Comparison of ENCODE assay signal across 9 cellular contexts in genomic region chr22:19173047-19174035, GRCh38. TPM values are rescaled to one million over a fixed set of nuclear protein-coding genes. Genes with fewer than 3 reads are reported as not detected.
DNase-seq lines count a peak whose midpoint lies in the region; ATAC-seq, FAIRE-seq and TF ChIP-seq lines count a peak whose summit lies in the region.
"Had no signal": no experiment of that assay in that cellular context is flagged by ENCODE, and none has a peak within 500 bp of the region (broad histone marks: within the 10 kb centered on the region; RNA-seq: fewer than 3 reads in every experiment).

No MANE protein-coding gene starts in this region.

- H2AFZ ChIP-seq in OCI-LY3 (ENCODE audit: low read depth, low read length) = no peak overlapping the region
- no peak overlapping the region for H2AFZ ChIP-seq in endothelial cell of umbilical vein (ENCODE audit: low read depth, low read length)

- H3K27me3 ChIP-seq in OCI-LY3 (ENCODE audit: low read depth, low read length) (no peaks in the 10 kb centered on the region), endothelial cell of umbilical vein (ENCODE audit: control insufficient read depth in 2 of 2, insufficient read depth in 2 of 2, low read length in 2 of 2) (peaks cover 10 to 16% of the 10 kb centered on the region in 2 experiments), psoas muscle (ENCODE audit: insufficient read depth in 3 of 3, low read length in 2 of 3) (peaks cover 0 to 8% (median 6%) of the 10 kb centered on the region in 3 donors)

- H3K4me1 ChIP-seq in OCI-LY3 (ENCODE audit: low read length) (peaks cover 43% of the 10 kb centered on the region), endothelial cell of umbilical vein (ENCODE audit: control insufficient read depth, extremely low read depth, insufficient read depth, low read length) (peaks cover 22% of the 10 kb centered on the region), psoas muscle (peaks cover 21% of the 10 kb centered on the region)

- 51 to 61% (median 54%) methylated on average over 19 of the region's 19 CpGs for WGBS in psoas muscle, 3 donors

- DNase-seq in endothelial cell of umbilical vein (ENCODE audit: low read depth, low spot score) (no peak), psoas muscle (no peak), mesenteric fat pad (ENCODE audit: low spot score) (no peak), mucosa of gallbladder (ENCODE audit: low spot score) (no peak), OCI-M1 (lab: John Stamatoyannopoulos, UW) (no peak)
- DNase-seq: stimulated activated CD4-positive, alpha-beta T cell treated with anti-CD3 and anti-CD28 coated beads, Interleukin-2, amount 100 ng/mL, for 24 hours had no signal

- H3K36me3 ChIP-seq in OCI-LY3 (replicated peaks; ENCODE audit: low read depth, low read length) = peaks cover 7% of the 10 kb centered on the region
- H3K36me3 ChIP-seq in endothelial cell of umbilical vein (ENCODE audit: control insufficient read depth in 2 of 2, extremely low read depth in 1 of 2, insufficient read depth in 2 of 2, low read length in 2 of 2) = peaks cover 0 to 5% of the 10 kb centered on the region in 2 experiments
- H3K36me3 ChIP-seq in psoas muscle (ENCODE audit: insufficient read depth in 1 of 2, low read depth in 1 of 2) = peaks cover 0 to 18% of the 10 kb centered on the region in 2 donors

- TF ChIP-seq POLR2A in endothelial cell of umbilical vein (IDR thresholded peaks at IDR 0.05; ENCODE audit: low read depth, low read length) = no peak

- H3K4me2 ChIP-seq in OCI-LY3 (ENCODE audit: low read length) (peak overlapping the region; percentile 99), endothelial cell of umbilical vein (ENCODE audit: insufficient read depth, low read length) (peak overlapping the region; percentile 83)

- H3K9ac ChIP-seq in OCI-LY3 (ENCODE audit: low read length) = peak overlapping the region; percentile 99
- no peak overlapping the region for H3K9ac ChIP-seq in endothelial cell of umbilical vein (replicated peaks; ENCODE audit: extremely low read depth, insufficient read depth, low read length)

- H3K79me2 ChIP-seq in OCI-LY3 (ENCODE audit: low read length) (peaks cover 69% of the 10 kb centered on the region), endothelial cell of umbilical vein (ENCODE audit: control insufficient read depth, insufficient read depth, low read length) (peaks cover 36% of the 10 kb centered on the region)

- no TSS peak for BruUV-seq in endothelial cell of umbilical vein (replicated peaks; lab: Mats Ljungman, UMichigan)

- peak overlapping the region; percentile 26 for H3K4me3 ChIP-seq in GM12875 (ENCODE audit: low read depth, low read length)
- peak overlapping the region; percentile 94 for H3K4me3 ChIP-seq in OCI-LY3 (ENCODE audit: low read length)
- peak overlapping the region in 1 of 3 experiments; percentile 73 for H3K4me3 ChIP-seq in endothelial cell of umbilical vein (replicated peaks in 1 of 3; ENCODE audit: insufficient read depth in 1 of 3, low read depth in 1 of 3, low read length in 3 of 3)
- H3K4me3 ChIP-seq in psoas muscle = peak overlapping the region; percentile 81

- H3K9me1 ChIP-seq in endothelial cell of umbilical vein (replicated peaks; ENCODE audit: control insufficient read depth, extremely low read depth, insufficient read depth, low read length) = no peaks in the 10 kb centered on the region

- H4K20me1 ChIP-seq in OCI-LY3 (ENCODE audit: insufficient read depth, low read length) = peaks cover 15% of the 10 kb centered on the region; the same call in 1 of the 2 replicates
- no peaks in the 10 kb centered on the region for H4K20me1 ChIP-seq in endothelial cell of umbilical vein (replicated peaks; ENCODE audit: control insufficient read depth, extremely low read depth, insufficient read depth, low read length)

- peak overlapping the region; percentile 40; the same call in 1 of the 2 replicates for H3K27ac ChIP-seq in OCI-LY3 (ENCODE audit: low read length)
- H3K27ac ChIP-seq in endothelial cell of umbilical vein (ENCODE audit: insufficient read depth, low read depth, low read length) = no peak overlapping the region
- H3K27ac ChIP-seq in psoas muscle = peak overlapping the region; percentile 41

- FAIRE-seq in endothelial cell of umbilical vein (lab: Jason Lieb, UNC) = no peak

- no peak for TF ChIP-seq CTCF in GM12875 (IDR thresholded peaks at IDR 0.05; ENCODE audit: borderline replicate concordance, insufficient read depth, low read depth, low read length)
- no peak for TF ChIP-seq CTCF in OCI-LY3 (IDR thresholded peaks at IDR 0.05; ENCODE audit: low read depth, low read length)
- TF ChIP-seq CTCF in endothelial cell of umbilical vein (IDR thresholded peaks at IDR 0.05; ENCODE audit: extremely low read depth in 1 of 2, insufficient read depth in 1 of 2, low read depth in 1 of 2, low read length in 2 of 2) = no peak
- TF ChIP-seq CTCF in psoas muscle (IDR thresholded peaks at IDR 0.05) = no peak

- dilution Hi-C loops in endothelial cell of umbilical vein (cut with MboI; ENCODE audit: extremely low pct_ligation_motif_present, low sequenced_read_pairs) = no loop called here

- H3K9me3 ChIP-seq in OCI-LY3 (ENCODE audit: insufficient read depth, low read length) (no peaks in the 10 kb centered on the region), endothelial cell of umbilical vein (replicated peaks; ENCODE audit: control insufficient read depth, insufficient read depth, low read length) (no peaks in the 10 kb centered on the region), psoas muscle (no peaks in the 10 kb centered on the region)

- CTCF ChIA-PET in endothelial cell of umbilical vein (lab: Charles Lee) = no interaction called here

- no peak for ATAC-seq in psoas muscle

- intact Hi-C loops in endothelial cell of umbilical vein (cut with micrococcal nuclease) (no loop called here), psoas muscle (cut with DNase I) (no loop called here)

- POLR2A ChIA-PET in endothelial cell of umbilical vein (lab: Charles Lee) = no interaction called here

RNA-seq across cellular contexts. Expression of gene SLC25A1, which starts 5.2 kb away (rescaled TPM):
- total RNA-seq in endothelial cell of umbilical vein (94.5 and 102 TPM in 2 replicates), psoas muscle (10 to 100 TPM in 2 of 4 donors, 1 to 10 TPM in 2; 7.3 to 23.1 (median 13.0) TPM), mesenteric fat pad (171 TPM), mucosa of gallbladder (130 TPM)
- polyA plus RNA-seq in endothelial cell of umbilical vein (78.0 and 80.0 TPM in 2 replicates), psoas muscle (10 to 100 TPM in 2 of 3 donors, 1 to 10 TPM in 1; 7.5 to 20.1 (median 10.8) TPM)
- 53.3 and 64.5 TPM in 2 replicates for polyA plus RNA-seq in endothelial cell of umbilical vein (2011; cell fraction: cytosol; rRNA removed)
- 30.5 and 34.5 TPM in 2 replicates for polyA plus RNA-seq in endothelial cell of umbilical vein (2011; cell fraction: nucleus; rRNA removed)
- polyA plus RNA-seq in endothelial cell of umbilical vein (2012) = 48.5 and 55.1 TPM in 2 replicates
- polyA minus RNA-seq in endothelial cell of umbilical vein = 42.0 and 44.0 TPM in 2 replicates
- polyA minus RNA-seq in endothelial cell of umbilical vein (2011; cell fraction: cytosol; rRNA and poly(A)+ RNA removed) = 35.6 TPM
- polyA minus RNA-seq in endothelial cell of umbilical vein (2011; cell fraction: nucleus; rRNA and poly(A)+ RNA removed) = 8.2 and 9.9 TPM in 2 replicates

RNA-seq across cellular contexts. Expression of gene GSC2, which starts 23.2 kb away (rescaled TPM):
- not detected in 2 replicates for total RNA-seq in endothelial cell of umbilical vein
- polyA plus RNA-seq in endothelial cell of umbilical vein = not detected in 2 replicates
- polyA plus RNA-seq in endothelial cell of umbilical vein (2011; cell fraction: cytosol; rRNA removed) = not detected in 2 replicates
- not detected in 2 replicates for polyA plus RNA-seq in endothelial cell of umbilical vein (2011; cell fraction: nucleus; rRNA removed)
- not detected in 2 replicates for polyA plus RNA-seq in endothelial cell of umbilical vein (2012)
- polyA minus RNA-seq in endothelial cell of umbilical vein = not detected in 2 replicates
- not detected for polyA minus RNA-seq in endothelial cell of umbilical vein (2011; cell fraction: cytosol; rRNA and poly(A)+ RNA removed)
- not detected in 2 replicates for polyA minus RNA-seq in endothelial cell of umbilical vein (2011; cell fraction: nucleus; rRNA and poly(A)+ RNA removed)
- not detected for total RNA-seq in psoas muscle
- not detected for polyA plus RNA-seq in psoas muscle
- total RNA-seq in mesenteric fat pad = not detected
- not detected for total RNA-seq in mucosa of gallbladder
- total RNA-seq: HT1080 had no signal

RNA-seq across cellular contexts. Expression of gene ESS2, which starts 28.9 kb away (rescaled TPM):
- total RNA-seq in endothelial cell of umbilical vein (18.4 and 21.9 TPM in 2 replicates), psoas muscle (10 to 100 TPM in 3 of 4 donors, 1 to 10 TPM in 1; 7.9 to 14.0 (median 10.9) TPM), mesenteric fat pad (10.9 TPM), mucosa of gallbladder (17.3 TPM)
- polyA plus RNA-seq in endothelial cell of umbilical vein (20.1 and 22.8 TPM in 2 replicates), psoas muscle (10 to 100 TPM in 2 of 3 donors, 1 to 10 TPM in 1; 9.3 to 13.6 (median 12.6) TPM)
- 16.5 and 20.9 TPM in 2 replicates for polyA plus RNA-seq in endothelial cell of umbilical vein (2011; cell fraction: cytosol; rRNA removed)
- 18.2 and 19.2 TPM in 2 replicates for polyA plus RNA-seq in endothelial cell of umbilical vein (2011; cell fraction: nucleus; rRNA removed)
- 14.6 and 15.4 TPM in 2 replicates for polyA plus RNA-seq in endothelial cell of umbilical vein (2012)
- 6.6 and 7.9 TPM in 2 replicates for polyA minus RNA-seq in endothelial cell of umbilical vein
- 3.6 TPM for polyA minus RNA-seq in endothelial cell of umbilical vein (2011; cell fraction: cytosol; rRNA and poly(A)+ RNA removed)
- 2.5 and 5.6 TPM in 2 replicates for polyA minus RNA-seq in endothelial cell of umbilical vein (2011; cell fraction: nucleus; rRNA and poly(A)+ RNA removed)

RNA-seq across cellular contexts. Expression of gene TSSK2, which starts 42.2 kb away (rescaled TPM):
- total RNA-seq in endothelial cell of umbilical vein (not detected in 2 replicates), psoas muscle (under 1 TPM in 1 of 4 donors, not detected in 3; 0.32 TPM), mesenteric fat pad (not detected), mucosa of gallbladder (not detected)
- polyA plus RNA-seq in endothelial cell of umbilical vein (not detected in 2 replicates), psoas muscle (under 1 TPM; 0.14 to 0.32 (median 0.23) TPM)
- not detected in 2 replicates for polyA plus RNA-seq in endothelial cell of umbilical vein (2011; cell fraction: cytosol; rRNA removed)
- not detected in 2 replicates for polyA plus RNA-seq in endothelial cell of umbilical vein (2011; cell fraction: nucleus; rRNA removed)
- not detected in 2 replicates for polyA plus RNA-seq in endothelial cell of umbilical vein (2012)
- polyA minus RNA-seq in endothelial cell of umbilical vein = not detected in 2 replicates
- not detected for polyA minus RNA-seq in endothelial cell of umbilical vein (2011; cell fraction: cytosol; rRNA and poly(A)+ RNA removed)
- polyA minus RNA-seq in endothelial cell of umbilical vein (2011; cell fraction: nucleus; rRNA and poly(A)+ RNA removed) = not detected in 2 replicates
- total RNA-seq: HT1080 had no signal

RNA-seq across cellular contexts. Expression of gene DGCR2, which starts 51.1 kb away (rescaled TPM):
- total RNA-seq in endothelial cell of umbilical vein = 44.8 and 49.6 TPM in 2 replicates
- 51.2 and 61.7 TPM in 2 replicates for polyA plus RNA-seq in endothelial cell of umbilical vein
- 47.7 and 50.7 TPM in 2 replicates for polyA plus RNA-seq in endothelial cell of umbilical vein (2011; cell fraction: cytosol; rRNA removed)
- 41.7 and 53.7 TPM in 2 replicates for polyA plus RNA-seq in endothelial cell of umbilical vein (2011; cell fraction: nucleus; rRNA removed)
- 27.3 and 36.4 TPM in 2 replicates for polyA plus RNA-seq in endothelial cell of umbilical vein (2012)
- polyA minus RNA-seq in endothelial cell of umbilical vein = 46.5 and 74.1 TPM in 2 replicates
- polyA minus RNA-seq in endothelial cell of umbilical vein (2011; cell fraction: cytosol; rRNA and poly(A)+ RNA removed) = 13.5 TPM
- 29.0 and 29.3 TPM in 2 replicates for polyA minus RNA-seq in endothelial cell of umbilical vein (2011; cell fraction: nucleus; rRNA and poly(A)+ RNA removed)
- 10 to 100 TPM; 13.1 to 27.6 (median 25.9) TPM for total RNA-seq in psoas muscle
- 10 to 100 TPM; 13.2 to 24.5 (median 15.0) TPM for polyA plus RNA-seq in psoas muscle
- total RNA-seq in mesenteric fat pad = 30.2 TPM
- 104 TPM for total RNA-seq in mucosa of gallbladder
